In the genomic region with DNA sequence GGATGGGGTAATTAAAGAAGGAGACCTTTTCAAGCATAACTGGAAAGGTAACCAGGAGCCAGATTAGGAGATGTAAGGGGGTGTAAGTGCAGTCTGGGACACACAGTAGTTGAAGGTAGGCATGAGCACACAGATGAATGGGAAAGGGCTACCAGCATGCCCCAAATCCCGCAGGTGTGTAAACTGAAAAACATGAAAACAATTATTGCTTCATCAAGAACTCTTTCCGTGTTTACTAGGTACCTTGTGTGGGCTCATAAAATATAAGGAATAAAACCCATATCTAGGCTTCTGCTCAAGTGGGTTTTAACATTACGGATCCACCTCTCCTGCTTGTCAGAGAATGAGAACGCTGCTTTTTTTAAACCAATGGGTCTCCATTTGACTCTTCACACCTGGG, we compare ENCODE assay signal across 10 cellular contexts. TPM values are rescaled to one million over a fixed set of nuclear protein-coding genes. Genes with fewer than 3 reads are reported as not detected.
DNase-seq lines count a peak whose midpoint lies in the region; ATAC-seq and TF ChIP-seq lines count a peak whose summit lies in the region.
"Had no signal": no experiment of that assay in that cellular context is flagged by ENCODE, and none has a peak within 500 bp of the region (broad histone marks: within the 10 kb centered on the region; RNA-seq: fewer than 3 reads in every experiment).

No MANE protein-coding gene starts in this region.

- H3K27ac ChIP-seq in lower lobe of right lung (peak overlapping the region; percentile 90), upper lobe of left lung (no peak overlapping the region)

- in situ Hi-C loops in astrocyte of the cerebellum (cut with HindIII; ENCODE audit: low sequenced_read_pairs): no loop called here

- ATAC-seq in lower lobe of right lung: no peak
- ATAC-seq in upper lobe of left lung (ENCODE audit: low FRiP score in 2 of 2): no peak
- no peak for ATAC-seq in GM18907 (IDR thresholded peaks at IDR 0.05; ENCODE audit: unreplicated experiment)

- intact Hi-C loops in lower lobe of right lung (cut with DNase I): no loop called here

- H3K9me3 ChIP-seq in lower lobe of right lung (no peaks in the 10 kb centered on the region), upper lobe of left lung (no peaks in the 10 kb centered on the region)

- H3K36me3 Mint-ChIP-seq in activated naive CD4-positive, alpha-beta T cell treated with anti-CD3 and anti-CD28 coated beads, Interleukin-2, amount 50 U/mL, for 24 hours: peaks cover 10% of the 10 kb centered on the region

- H3K9me3 Mint-ChIP-seq in activated naive CD4-positive, alpha-beta T cell treated with anti-CD3 and anti-CD28 coated beads, Interleukin-2, amount 50 U/mL, for 24 hours: no peaks in the 10 kb centered on the region

- H3K4me1 ChIP-seq in lower lobe of right lung (peaks cover 24% of the 10 kb centered on the region), upper lobe of left lung (peaks cover 11 to 31% (median 17%) of the 10 kb centered on the region in 4 donors)

- TF ChIP-seq CTCF in astrocyte of the cerebellum (IDR thresholded peaks at IDR 0.05; ENCODE audit: low read depth, low read length, missing control alignments) (no peak), lower lobe of right lung (IDR thresholded peaks at IDR 0.05) (no peak), upper lobe of left lung (IDR thresholded peaks at IDR 0.05) (no peak)

- peaks cover 48% of the 10 kb centered on the region for H3K4me1 Mint-ChIP-seq in activated naive CD4-positive, alpha-beta T cell treated with anti-CD3 and anti-CD28 coated beads, Interleukin-2, amount 50 U/mL, for 24 hours

- 82 to 93% methylated on average over 4 of the region's 4 CpGs for WGBS in upper lobe of left lung, 2 donors

- DNase-seq in activated naive CD4-positive, alpha-beta T cell treated with anti-CD3 and anti-CD28 coated beads, Interleukin-2, amount 50 U/mL, for 16 hours: no peak
- DNase-seq in astrocyte of the cerebellum (ENCODE audit: low read depth): no peak
- DNase-seq in lower lobe of right lung: no peak
- no peak for DNase-seq in upper lobe of left lung
- no peak for DNase-seq in HPDE6-E6E7 (ENCODE audit: extremely low spot score)
- DNase-seq in cerebellum (ENCODE audit: low spot score): no peak
- DNase-seq: central memory CD4-positive, alpha-beta T cell; NCI-H774 had no signal

- no peak for TF ChIP-seq POLR2A in upper lobe of left lung (IDR thresholded peaks at IDR 0.05)

- peak overlapping the region; percentile 41 for H3K27ac Mint-ChIP-seq in activated naive CD4-positive, alpha-beta T cell treated with anti-CD3 and anti-CD28 coated beads, Interleukin-2, amount 50 U/mL, for 24 hours

- H3K36me3 ChIP-seq in lower lobe of right lung (no peaks in the 10 kb centered on the region), upper lobe of left lung (no peaks in the 10 kb centered on the region)

- TF ChIP-seq EP300 in upper lobe of left lung (IDR thresholded peaks at IDR 0.05): no peak

- no peaks in the 10 kb centered on the region for H3K27me3 ChIP-seq in lower lobe of right lung (ENCODE audit: low read depth)
- H3K27me3 ChIP-seq in upper lobe of left lung: no peaks in the 10 kb centered on the region

- H3K4me3 ChIP-seq in astrocyte of the cerebellum (ENCODE audit: low read depth, low read length): peak overlapping the region; percentile 65
- peak overlapping the region; percentile 98 for H3K4me3 ChIP-seq in lower lobe of right lung
- H3K4me3 ChIP-seq in upper lobe of left lung: peak overlapping the region in 3 of 4 donors; percentile 78 to 88 (median 84)

- peak overlapping the region; percentile 89 for H3K4me3 Mint-ChIP-seq in activated naive CD4-positive, alpha-beta T cell treated with anti-CD3 and anti-CD28 coated beads, Interleukin-2, amount 50 U/mL, for 24 hours

- H3K27me3 Mint-ChIP-seq in activated naive CD4-positive, alpha-beta T cell treated with anti-CD3 and anti-CD28 coated beads, Interleukin-2, amount 50 U/mL, for 24 hours: no peaks in the 10 kb centered on the region

RNA-seq across cellular contexts. Expression of gene MAPKAP1, which starts 1.1 kb away (rescaled TPM):
- total RNA-seq in lower lobe of right lung: 71.5 TPM
- total RNA-seq in upper lobe of left lung: 10 to 100 TPM; 60.8 to 84.0 (median 71.5) TPM
- 43.3 TPM for total RNA-seq in cerebellum

RNA-seq across cellular contexts. Expression of gene PBX3, which starts 41.3 kb away (rescaled TPM):
- total RNA-seq in lower lobe of right lung: 46.1 TPM
- 10 to 100 TPM; 25.7 to 57.6 (median 41.9) TPM for total RNA-seq in upper lobe of left lung
- total RNA-seq in cerebellum: 123 TPM
